ENCODE assay signal across 9 cellular contexts in the genomic region with DNA sequence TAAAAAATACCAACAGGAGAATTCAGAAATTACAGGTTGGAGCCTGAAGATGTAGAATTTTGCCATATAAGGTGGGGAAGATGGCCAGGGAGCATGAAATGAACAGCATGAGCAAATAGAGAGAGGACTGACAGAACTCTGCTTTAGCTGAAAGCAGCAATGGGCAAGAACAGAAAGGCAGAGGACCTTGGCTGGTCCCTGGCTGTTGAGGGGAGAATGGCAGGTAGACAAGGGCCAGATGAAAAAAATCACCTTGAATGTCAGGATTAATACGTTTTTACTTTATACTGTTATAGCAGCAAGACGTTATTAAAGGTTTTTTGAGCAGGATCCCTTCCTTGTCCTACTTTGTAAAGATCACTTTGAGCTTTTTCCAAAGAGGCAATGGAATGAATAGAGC. TPM values are rescaled to one million over a fixed set of nuclear protein-coding genes. Genes with fewer than 3 reads are reported as not detected.
A peak's percentile ranks its signal among the peaks of the same experiment; 100 is the strongest.
DNase-seq lines count a peak whose midpoint lies in the region; FAIRE-seq and TF ChIP-seq lines count a peak whose summit lies in the region.
"Had no signal": no experiment of that assay in that cellular context is flagged by ENCODE, and none has a peak within 500 bp of the region (broad histone marks: within the 10 kb centered on the region; RNA-seq: fewer than 3 reads in every experiment).

No MANE protein-coding gene starts in this region.

- H3K79me2 ChIP-seq in neural cell (replicated peaks; ENCODE audit: insufficient read depth, low read length): peaks cover 27% of the 10 kb centered on the region

- no peak for TF ChIP-seq RAD21 in neural cell (conservative IDR thresholded peaks at IDR 0.05)

- peak; percentile 42 for TF ChIP-seq CTCF in choroid plexus epithelial cell (conservative IDR thresholded peaks at IDR 0.05; ENCODE audit: low read depth, low read length)
- TF ChIP-seq CTCF in neural cell (IDR thresholded peaks at IDR 0.05; ENCODE audit: poor library complexity, severe bottlenecking): peak; percentile 47
- no peak for TF ChIP-seq CTCF in D721Med (IDR thresholded peaks at IDR 0.05; ENCODE audit: insufficient read depth, missing control alignments)

- DNase-seq in DMS 273 (lab: John Stamatoyannopoulos, UW; ENCODE audit: unreplicated experiment): peak; percentile 53
- DNase-seq in DMS 273 treated with DMSO at 0.1 percent for 48 hours (lab: John Stamatoyannopoulos, UW): no peak
- DNase-seq in NCI-H1105 (lab: John Stamatoyannopoulos, UW): peak; percentile 9
- peak; percentile 9 for DNase-seq in choroid plexus epithelial cell (ENCODE audit: low read depth)
- no peak for DNase-seq in D721Med (ENCODE audit: insufficient read length, low spot score)
- DNase-seq in activated effector memory CD4-positive, alpha-beta T cell treated with anti-CD3 and anti-CD28 coated beads, Interleukin-2, amount 50 U/mL, for 16 hours: no peak
- DNase-seq in activated CD4-positive, alpha-beta T cell treated with anti-CD3 and anti-CD28 coated beads, Interleukin-2, amount 50 U/mL, for 4 hours: no peak

- H3K27me3 ChIP-seq in neural cell (ENCODE audit: insufficient read depth, low read depth, low read length): no peaks in the 10 kb centered on the region

- H3K27ac ChIP-seq in neural cell (ENCODE audit: low read length): peak overlapping the region; percentile 96

- H3K36me3 ChIP-seq in neural cell (ENCODE audit: insufficient read depth, low read length): no peaks in the 10 kb centered on the region

- H2AFZ ChIP-seq in neural cell (ENCODE audit: low read depth, low read length): peak overlapping the region; percentile 66

- H3K9me3 ChIP-seq in neural cell (ENCODE audit: low read length): no peaks in the 10 kb centered on the region

- FAIRE-seq in D721Med (lab: Jason Lieb, UNC): no peak
- FAIRE-seq: A204.1 had no signal

- H4K20me1 ChIP-seq in neural cell (ENCODE audit: insufficient read depth): no peaks in the 10 kb centered on the region

- H3K9me2 ChIP-seq in neural cell (ENCODE audit: insufficient read depth, low read length): no peaks in the 10 kb centered on the region

- H3K4me3 ChIP-seq in choroid plexus epithelial cell (ENCODE audit: low read depth, low read length) (peak overlapping the region; percentile 97), neural cell (ENCODE audit: low read length) (peak overlapping the region; percentile 95)

- TF ChIP-seq EP300 in neural cell (conservative IDR thresholded peaks at IDR 0.05; ENCODE audit: poor library complexity, severe bottlenecking): no peak

- peaks cover 8% of the 10 kb centered on the region for H3F3A ChIP-seq in neural cell (ENCODE audit: insufficient read depth, low read length, poor library complexity, severe bottlenecking)

- peak overlapping the region; percentile 95 for H3K9ac ChIP-seq in neural cell (ENCODE audit: low read length)

- H3K4me2 ChIP-seq in neural cell (ENCODE audit: low read length): peak overlapping the region; percentile 96

TF ChIP-seq in neural cell, 6 proteins besides CTCF, POLR2A, EP300 and RAD21:
- TF ChIP-seq EZH2 (IDR thresholded peaks at IDR 0.05; ENCODE audit: borderline replicate concordance, insufficient read depth, low read length, poor library complexity, severe bottlenecking): no peak
- TF ChIP-seq, protein P1, sequence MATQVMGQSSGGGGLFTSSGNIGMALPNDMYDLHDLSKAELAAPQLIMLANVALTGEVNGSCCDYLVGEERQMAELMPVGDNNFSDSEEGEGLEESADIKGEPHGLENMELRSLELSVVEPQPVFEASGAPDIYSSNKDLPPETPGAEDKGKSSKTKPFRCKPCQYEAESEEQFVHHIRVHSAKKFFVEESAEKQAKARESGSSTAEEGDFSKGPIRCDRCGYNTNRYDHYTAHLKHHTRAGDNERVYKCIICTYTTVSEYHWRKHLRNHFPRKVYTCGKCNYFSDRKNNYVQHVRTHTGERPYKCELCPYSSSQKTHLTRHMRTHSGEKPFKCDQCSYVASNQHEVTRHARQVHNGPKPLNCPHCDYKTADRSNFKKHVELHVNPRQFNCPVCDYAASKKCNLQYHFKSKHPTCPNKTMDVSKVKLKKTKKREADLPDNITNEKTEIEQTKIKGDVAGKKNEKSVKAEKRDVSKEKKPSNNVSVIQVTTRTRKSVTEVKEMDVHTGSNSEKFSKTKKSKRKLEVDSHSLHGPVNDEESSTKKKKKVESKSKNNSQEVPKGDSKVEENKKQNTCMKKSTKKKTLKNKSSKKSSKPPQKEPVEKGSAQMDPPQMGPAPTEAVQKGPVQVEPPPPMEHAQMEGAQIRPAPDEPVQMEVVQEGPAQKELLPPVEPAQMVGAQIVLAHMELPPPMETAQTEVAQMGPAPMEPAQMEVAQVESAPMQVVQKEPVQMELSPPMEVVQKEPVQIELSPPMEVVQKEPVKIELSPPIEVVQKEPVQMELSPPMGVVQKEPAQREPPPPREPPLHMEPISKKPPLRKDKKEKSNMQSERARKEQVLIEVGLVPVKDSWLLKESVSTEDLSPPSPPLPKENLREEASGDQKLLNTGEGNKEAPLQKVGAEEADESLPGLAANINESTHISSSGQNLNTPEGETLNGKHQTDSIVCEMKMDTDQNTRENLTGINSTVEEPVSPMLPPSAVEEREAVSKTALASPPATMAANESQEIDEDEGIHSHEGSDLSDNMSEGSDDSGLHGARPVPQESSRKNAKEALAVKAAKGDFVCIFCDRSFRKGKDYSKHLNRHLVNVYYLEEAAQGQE (IDR thresholded peaks at IDR 0.05; ENCODE audit: borderline replicate concordance): no peak
- no peak for TF ChIP-seq TAF1 (IDR thresholded peaks at IDR 0.05; ENCODE audit: low read depth)
- TF ChIP-seq MXI1 (conservative IDR thresholded peaks at IDR 0.05; ENCODE audit: poor library complexity, severe bottlenecking): no peak
- no peak for TF ChIP-seq SMC3 (conservative IDR thresholded peaks at IDR 0.05; ENCODE audit: poor library complexity)
- TF ChIP-seq POLR2AphosphoS5 (IDR thresholded peaks at IDR 0.05): no peak

RNA-seq across cellular contexts. Expression of a gene that starts 1.0 kb away (rescaled TPM):
- polyA plus RNA-seq in neural cell: 85.6 and 104 TPM in 2 replicates
- 54.0 and 54.1 TPM in 2 replicates for polyA minus RNA-seq in neural cell

RNA-seq across cellular contexts. Expression of a gene that starts 12.1 kb away (rescaled TPM):
- polyA plus RNA-seq in neural cell: 24.6 and 27.8 TPM in 2 replicates
- 36.3 and 39.9 TPM in 2 replicates for polyA minus RNA-seq in neural cell

RNA-seq across cellular contexts. Expression of a gene that starts 34.4 kb away (rescaled TPM):
- 8.7 and 9.5 TPM in 2 replicates for polyA plus RNA-seq in neural cell
- polyA minus RNA-seq in neural cell: 9.3 and 11.5 TPM in 2 replicates

Comparison
In these comparisons a context has a peak if more than half of its experiments do, and no peak if none do; other contexts are left out.
1. DNase-seq: peak in DMS 273 (single experiment), NCI-H1105 (single experiment) and choroid plexus epithelial cell (single experiment); none in DMS 273 treated with DMSO at 0.1 percent for 48 hours (single experiment), D721Med (single experiment), activated effector memory CD4-positive, alpha-beta T cell treated with anti-CD3 and anti-CD28 coated beads, Interleukin-2, amount 50 U/mL, for 16 hours (single experiment) and activated CD4-positive, alpha-beta T cell treated with anti-CD3 and anti-CD28 coated beads, Interleukin-2, amount 50 U/mL, for 4 hours (0 of 2).